In genomic region chr3:72068621-72069020, GRCh38 we compare ENCODE assay signal across 27 cellular contexts.
"Had no signal": no experiment of that assay in that cellular context is flagged by ENCODE, and none has a peak within 500 bp of the region (broad histone marks: within the 10 kb centered on the region; RNA-seq: fewer than 3 reads in every experiment).

No MANE protein-coding gene starts in this region.

- H3K4me3 Mint-ChIP-seq: activated CD4-positive, alpha-beta T cell treated with anti-CD3 and anti-CD28 coated beads for 36 hours; activated naive CD4-positive, alpha-beta T cell treated with anti-CD3 and anti-CD28 coated beads for 36 hours; activated T-cell treated with anti-CD3 and anti-CD28 coated beads, Interleukin-2, amount 50 U/mL, for 4 hours; brain; mesothelial cell of epicardium; naive thymus-derived CD8-positive, alpha-beta T cell; neural progenitor cell; stimulated activated memory B cell treated with anti-CD40 and anti-IgM and Interleukin-4, amounts not matched to agents 10 μg/mL and 1 μg/mL and 100 μg/mL, for 72 hours; WTC11 had no signal

- H3K27me3 ChIP-seq: esophagus muscularis mucosa, neural progenitor cell, right lobe of liver, stomach, suprapubic skin, tibial nerve had no signal

- H3K9me3 ChIP-seq: right lobe of liver, suprapubic skin had no signal

- H3K9ac ChIP-seq: neural progenitor cell had no signal

- H3K4me3 ChIP-seq: esophagus muscularis mucosa, left ventricle myocardium inferior, neural progenitor cell, right lobe of liver, smooth muscle cell, stomach, suprapubic skin, tibial nerve had no signal

- H2AFZ ChIP-seq: neural progenitor cell had no signal

- H3K4me1 ChIP-seq: esophagus muscularis mucosa, left ventricle myocardium inferior, neural progenitor cell, right lobe of liver, stomach, suprapubic skin, tibial nerve had no signal

- H3K36me3 ChIP-seq: esophagus muscularis mucosa, left ventricle myocardium inferior, neural progenitor cell, right lobe of liver, stomach, suprapubic skin, tibial nerve had no signal

- H3K27me3 Mint-ChIP-seq: brain had no signal

- ATAC-seq: activated CD4-positive, alpha-beta T cell treated with anti-CD3 and anti-CD28 coated beads for 36 hours; activated T-cell treated with anti-CD3 and anti-CD28 coated beads, Interleukin-2, amount 50 U/mL, for 4 hours; naive thymus-derived CD8-positive, alpha-beta T cell; right lobe of liver; stimulated activated memory B cell treated with anti-CD40 and anti-IgM and Interleukin-4, amounts not matched to agents 10 μg/mL and 1 μg/mL and 100 μg/mL, for 72 hours; WTC11 had no signal

- DNase-seq: activated CD4-positive, alpha-beta T cell treated with anti-CD3 and anti-CD28 coated beads for 36 hours; activated CD4-positive, alpha-beta T cell treated with anti-CD3 and anti-CD28 coated beads, Interleukin-2, amount 50 U/mL, for 48 hours; activated CD8-positive, alpha-beta memory T cell treated with anti-CD3 and anti-CD28 coated beads, Interleukin-2, amount 50 U/mL, for 48 hours; activated naive CD4-positive, alpha-beta T cell treated with anti-CD3 and anti-CD28 coated beads for 36 hours; activated T-cell treated with anti-CD3 and anti-CD28 coated beads, Interleukin-2, amount 50 U/mL, for 4 hours; anterior cingulate cortex; caudate nucleus; glutamatergic neuron; hippocampal formation; left ventricle myocardium inferior; naive thymus-derived CD8-positive, alpha-beta T cell; posterior cingulate gyrus; right lobe of liver; stimulated activated CD4-positive, alpha-beta T cell treated with anti-CD3 and anti-CD28 coated beads, Interleukin-15, amount 100 ng/mL, for 24 hours; stomach; T1000 had no signal

- H3K27ac Mint-ChIP-seq: activated CD4-positive, alpha-beta T cell treated with anti-CD3 and anti-CD28 coated beads for 36 hours; activated naive CD4-positive, alpha-beta T cell treated with anti-CD3 and anti-CD28 coated beads for 36 hours; brain; mesothelial cell of epicardium; naive thymus-derived CD8-positive, alpha-beta T cell; neural progenitor cell; stimulated activated memory B cell treated with anti-CD40 and anti-IgM and Interleukin-4, amounts not matched to agents 10 μg/mL and 1 μg/mL and 100 μg/mL, for 72 hours; WTC11 had no signal

- H3K27ac ChIP-seq: esophagus muscularis mucosa, left ventricle myocardium inferior, neural progenitor cell, right lobe of liver, stomach, suprapubic skin, tibial nerve had no signal

- H3K4me1 Mint-ChIP-seq: mesothelial cell of epicardium; naive thymus-derived CD8-positive, alpha-beta T cell; stimulated activated memory B cell treated with anti-CD40 and anti-IgM and Interleukin-4, amounts not matched to agents 10 μg/mL and 1 μg/mL and 100 μg/mL, for 72 hours; WTC11 had no signal

- H3K4me2 ChIP-seq: neural progenitor cell, smooth muscle cell had no signal

- FAIRE-seq: frontal cortex, urothelium cell line had no signal
